ENCODE assay signal across 15 cellular contexts in the genomic region with DNA sequence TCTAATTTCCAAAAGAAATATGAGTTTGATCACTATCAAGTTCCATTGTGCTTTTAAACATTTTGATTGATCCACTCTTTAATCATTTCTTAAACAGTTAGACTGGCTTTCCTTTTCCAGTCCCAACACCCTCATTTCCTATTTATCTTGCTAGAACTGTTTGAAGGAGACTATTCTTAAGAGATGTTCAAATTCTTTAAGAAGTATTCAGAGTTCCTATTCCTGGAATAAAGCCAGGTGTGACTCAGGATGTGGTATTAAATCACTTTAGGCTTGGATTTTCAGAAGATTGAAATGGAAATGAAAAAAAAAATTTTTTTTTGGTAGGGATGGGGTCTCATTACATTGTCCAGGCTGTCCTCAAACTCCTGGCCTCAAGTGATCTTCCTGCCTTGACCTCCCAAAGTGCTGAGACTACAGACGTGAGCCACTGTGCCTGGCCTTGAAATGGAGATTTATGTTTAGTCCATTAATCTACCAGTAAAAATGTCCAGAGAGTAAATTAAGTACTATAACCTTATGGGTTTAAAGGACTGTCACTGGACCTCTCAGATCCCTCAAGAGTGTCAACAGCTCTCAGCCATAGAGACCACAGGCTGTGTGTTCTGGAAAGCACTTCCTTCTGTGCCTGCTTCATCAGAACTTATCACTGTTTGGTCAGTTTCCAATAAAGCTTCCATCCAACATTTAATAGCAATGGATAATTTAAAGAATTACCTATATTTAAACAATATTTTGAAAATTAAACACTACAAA.
DNase-seq lines count a peak whose midpoint lies in the region; ATAC-seq, FAIRE-seq and TF ChIP-seq lines count a peak whose summit lies in the region.
"Had no signal": no experiment of that assay in that cellular context is flagged by ENCODE, and none has a peak within 500 bp of the region (broad histone marks: within the 10 kb centered on the region; RNA-seq: fewer than 3 reads in every experiment).

No MANE protein-coding gene starts in this region.

- ATAC-seq in GM21576 (IDR thresholded peaks at IDR 0.05; ENCODE audit: unreplicated experiment), result no peak
- no peak for ATAC-seq in HepG2
- ATAC-seq: activated T-cell treated with anti-CD3 and anti-CD28 coated beads, Interleukin-2, amount 50 U/mL, for 4 hours had no signal

- FAIRE-seq in keratinocyte (lab: Jason Lieb, UNC) (peak; percentile 68), HepG2 (lab: Jason Lieb, UNC) (no peak)

- H4K20me1 ChIP-seq in keratinocyte (ENCODE audit: control insufficient read depth, extremely low read depth, insufficient read depth, low read length), result no peaks in the 10 kb centered on the region
- H4K20me1 ChIP-seq in HepG2 (ENCODE audit: insufficient read depth, low read length), result no peaks in the 10 kb centered on the region
- H4K20me1 ChIP-seq: BLaER1 had no signal

- POLR2A ChIA-PET in HepG2 (lab: Yijun Ruan, JAX), result no interaction called here

- no peak for TF ChIP-seq RAD21 in HepG2 (CRISPR knock-in tag; IDR thresholded peaks at IDR 0.05)

- H3K36me3 ChIP-seq in ACC112 (ENCODE audit: insufficient read depth, low read length) (peaks cover 32% of the 10 kb centered on the region), keratinocyte (ENCODE audit: control insufficient read depth in 2 of 2, extremely low read depth in 1 of 2, insufficient read depth in 2 of 2, low read length in 2 of 2) (peaks cover 21 to 25% of the 10 kb centered on the region in 2 experiments), HepG2 (replicated peaks in 1 of 2; ENCODE audit: control insufficient read depth in 1 of 2, insufficient read depth in 2 of 2, low read length in 2 of 2) (peaks cover 4 to 33% of the 10 kb centered on the region in 2 experiments)

- TF ChIP-seq CTCF in astrocyte of the spinal cord (IDR thresholded peaks at IDR 0.05; ENCODE audit: low read depth, low read length), result no peak
- TF ChIP-seq CTCF in keratinocyte (optimal IDR thresholded peaks at IDR 0.05 in 1 of 3, IDR thresholded peaks at IDR 0.05 in 1 of 3, conservative IDR thresholded peaks at IDR 0.05 in 1 of 3; ENCODE audit: extremely low read depth in 1 of 3, insufficient read depth in 2 of 3, low read length in 3 of 3), result no peak
- TF ChIP-seq CTCF in HepG2 (CRISPR knock-in tag; IDR thresholded peaks at IDR 0.05), result no peak

- peak overlapping the region; percentile 18 for H3K4me2 ChIP-seq in keratinocyte (ENCODE audit: control insufficient read depth, extremely low read depth, insufficient read depth, low read depth, low read length)
- H3K4me2 ChIP-seq in HepG2 (ENCODE audit: low read depth, low read length), result no peak overlapping the region
- H3K4me2 ChIP-seq: BLaER1 had no signal

- in situ Hi-C loops in astrocyte of the spinal cord (cut with HindIII; ENCODE audit: low sequenced_read_pairs), result no loop called here
- in situ Hi-C loops in HepG2 (cut with HindIII; ENCODE audit: extremely low pct_ligation_motif_present, low pct_unique_long_range_greater_than_20kb), result no loop called here

- no TSS peak for BruUV-seq in HepG2 (replicated peaks; lab: Mats Ljungman, UMichigan)

- H2AFZ ChIP-seq in ACC112 (ENCODE audit: low read length, unreplicated experiment), result no peak overlapping the region
- H2AFZ ChIP-seq in keratinocyte (ENCODE audit: control insufficient read depth, low read length), result no peak overlapping the region
- H2AFZ ChIP-seq in HepG2 (ENCODE audit: low read length), result no peak overlapping the region

- TF ChIP-seq POLR2A in HepG2 (IDR thresholded peaks at IDR 0.05; ENCODE audit: insufficient read depth in 1 of 2, low read depth in 2 of 2, low read length in 2 of 2), result no peak

- dilution Hi-C loops in keratinocyte (cut with MboI; ENCODE audit: extremely low pct_ligation_motif_present, low sequenced_read_pairs), result no loop called here

- CTCF ChIA-PET in HepG2 (lab: Yijun Ruan, JAX; ENCODE audit: low intra/inter-chr PET ratio, low total read pairs), result no interaction called here

- H3K27me3 ChIP-seq in ACC112 (ENCODE audit: insufficient read depth, low read length) (no peaks in the 10 kb centered on the region), keratinocyte (ENCODE audit: control insufficient read depth, extremely low read depth, insufficient read depth, low read length) (no peaks in the 10 kb centered on the region), HepG2 (ENCODE audit: control insufficient read depth in 1 of 2, insufficient read depth in 2 of 2, low read length in 2 of 2) (no peaks in the 10 kb centered on the region)
- H3K27me3 ChIP-seq: BLaER1 had no signal

- H3K79me2 ChIP-seq in ACC112 (ENCODE audit: control insufficient read depth, insufficient read depth, low read length, unreplicated experiment) (no peaks in the 10 kb centered on the region), keratinocyte (ENCODE audit: control insufficient read depth, insufficient read depth, low read length) (no peaks in the 10 kb centered on the region), HepG2 (ENCODE audit: insufficient read depth, low read length) (no peaks in the 10 kb centered on the region)

- H3K4me3 ChIP-seq in ACC112 (ENCODE audit: low read depth, low read length) (no peak overlapping the region), astrocyte of the spinal cord (ENCODE audit: low read depth, low read length) (no peak overlapping the region), keratinocyte (ENCODE audit: control insufficient read depth in 2 of 3, extremely low read depth in 1 of 3, insufficient read depth in 2 of 3, low read depth in 1 of 3, low read length in 3 of 3) (no peak overlapping the region), HepG2 (replicated peaks in 1 of 3; ENCODE audit: insufficient read depth in 1 of 3, low read depth in 2 of 3, low read length in 3 of 3) (no peak overlapping the region)
- H3K4me3 ChIP-seq: BLaER1 had no signal

- H3K9me3 ChIP-seq in keratinocyte (ENCODE audit: control insufficient read depth, low read depth, low read length) (no peaks in the 10 kb centered on the region), HepG2 (ENCODE audit: low read length) (no peaks in the 10 kb centered on the region)
- H3K9me3 ChIP-seq: BLaER1 had no signal

- 100% methylated on average over 1 of the region's 1 CpG for WGBS in HepG2 (ENCODE audit: low lambda C conversion rate)

- H3K27ac ChIP-seq in ACC112 (ENCODE audit: low read depth, low read length) (peak overlapping the region; percentile 75), keratinocyte (ENCODE audit: control insufficient read depth, insufficient read depth, low read length) (peak overlapping the region; percentile 30), HepG2 (ENCODE audit: extremely low read length, insufficient read depth, low read length) (no peak overlapping the region)
- H3K27ac ChIP-seq: BLaER1 had no signal

- H3K4me1 ChIP-seq in ACC112 (ENCODE audit: control insufficient read depth, insufficient read depth, low read length, unreplicated experiment), result peaks cover 16% of the 10 kb centered on the region
- H3K4me1 ChIP-seq in keratinocyte (ENCODE audit: control insufficient read depth, extremely low read depth, insufficient read depth, low read length), result peaks cover 15% of the 10 kb centered on the region
- H3K4me1 ChIP-seq in HepG2 (ENCODE audit: insufficient read depth, low read length), result no peaks in the 10 kb centered on the region

- no peaks in the 10 kb centered on the region for H3K9me1 ChIP-seq in keratinocyte (ENCODE audit: control insufficient read depth, extremely low read depth, insufficient read depth, low read length)

- intact Hi-C loops in HepG2 (cut with micrococcal nuclease; ENCODE audit: unreplicated experiment), result no loop called here

- peak; percentile 29 for DNase-seq in HPDE6-E6E7 (ENCODE audit: extremely low spot score)
- DNase-seq in astrocyte of the spinal cord (ENCODE audit: low read depth, low spot score), result peak; percentile 91
- no peak for DNase-seq in keratinocyte (ENCODE audit: low read depth, low spot score)
- no peak for DNase-seq in HepG2 (ENCODE audit: low spot score)
- no peak for DNase-seq in hippocampal formation (lab: John Stamatoyannopoulos, UW)
- no peak for DNase-seq in NCI-H2227 treated with DMSO at 0.1 percent for 48 hours (lab: John Stamatoyannopoulos, UW)
- DNase-seq: activated B cell treated with CpG ODN at 0.5 μM for 24 hours; activated T-cell treated with anti-CD3 and anti-CD28 coated beads, Interleukin-2, amount 50 U/mL, for 4 hours; mesendoderm; NCI-H1092 treated with DMSO at 0.1 percent for 48 hours; RPMI8226; substantia nigra had no signal

- H3K9ac ChIP-seq in keratinocyte (ENCODE audit: control insufficient read depth, extremely low read depth, insufficient read depth, low read length) (no peak overlapping the region), HepG2 (ENCODE audit: insufficient read depth, low read depth, low read length) (no peak overlapping the region)
- H3K9ac ChIP-seq: BLaER1 had no signal

- TF ChIP-seq EP300 in HepG2 (IDR thresholded peaks at IDR 0.05; ENCODE audit: low read depth in 2 of 2, low read length in 2 of 2) (no peak), HepG2 (CRISPR knock-in tag; IDR thresholded peaks at IDR 0.05; ENCODE audit: borderline replicate concordance) (no peak)

TF ChIP-seq in HepG2, 621 proteins besides CTCF, POLR2A, EP300 and RAD21 (continues in another document):
- TF ChIP-seq GFI1 (CRISPR knock-in tag; IDR thresholded peaks at IDR 0.05; ENCODE audit: borderline replicate concordance) (no peak), HMG20A (CRISPR knock-in tag; IDR thresholded peaks at IDR 0.05; ENCODE audit: borderline replicate concordance) (no peak), FOXK1 (CRISPR knock-in tag; IDR thresholded peaks at IDR 0.05; ENCODE audit: borderline replicate concordance, low read depth) (no peak), ZNF558 (CRISPR knock-in tag; IDR thresholded peaks at IDR 0.05; ENCODE audit: borderline replicate concordance) (no peak)
- TF ChIP-seq, protein P1, sequence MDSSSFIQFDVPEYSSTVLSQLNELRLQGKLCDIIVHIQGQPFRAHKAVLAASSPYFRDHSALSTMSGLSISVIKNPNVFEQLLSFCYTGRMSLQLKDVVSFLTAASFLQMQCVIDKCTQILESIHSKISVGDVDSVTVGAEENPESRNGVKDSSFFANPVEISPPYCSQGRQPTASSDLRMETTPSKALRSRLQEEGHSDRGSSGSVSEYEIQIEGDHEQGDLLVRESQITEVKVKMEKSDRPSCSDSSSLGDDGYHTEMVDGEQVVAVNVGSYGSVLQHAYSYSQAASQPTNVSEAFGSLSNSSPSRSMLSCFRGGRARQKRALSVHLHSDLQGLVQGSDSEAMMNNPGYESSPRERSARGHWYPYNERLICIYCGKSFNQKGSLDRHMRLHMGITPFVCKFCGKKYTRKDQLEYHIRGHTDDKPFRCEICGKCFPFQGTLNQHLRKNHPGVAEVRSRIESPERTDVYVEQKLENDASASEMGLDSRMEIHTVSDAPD (CRISPR knock-in tag; IDR thresholded peaks at IDR 0.05), result no peak
- TF ChIP-seq, protein P2, sequence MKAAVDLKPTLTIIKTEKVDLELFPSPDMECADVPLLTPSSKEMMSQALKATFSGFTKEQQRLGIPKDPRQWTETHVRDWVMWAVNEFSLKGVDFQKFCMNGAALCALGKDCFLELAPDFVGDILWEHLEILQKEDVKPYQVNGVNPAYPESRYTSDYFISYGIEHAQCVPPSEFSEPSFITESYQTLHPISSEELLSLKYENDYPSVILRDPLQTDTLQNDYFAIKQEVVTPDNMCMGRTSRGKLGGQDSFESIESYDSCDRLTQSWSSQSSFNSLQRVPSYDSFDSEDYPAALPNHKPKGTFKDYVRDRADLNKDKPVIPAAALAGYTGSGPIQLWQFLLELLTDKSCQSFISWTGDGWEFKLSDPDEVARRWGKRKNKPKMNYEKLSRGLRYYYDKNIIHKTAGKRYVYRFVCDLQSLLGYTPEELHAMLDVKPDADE (CRISPR knock-in tag; IDR thresholded peaks at IDR 0.05), result no peak

Comparison
In these comparisons a context has a peak if more than half of its experiments do, and no peak if none do; other contexts are left out.
1. DNase-seq: peak in HPDE6-E6E7 (single experiment) and astrocyte of the spinal cord (single experiment); none in keratinocyte (single experiment), HepG2 (single experiment), hippocampal formation (0 of 2) and NCI-H2227 treated with DMSO at 0.1 percent for 48 hours (single experiment).